In the genomic region with DNA sequence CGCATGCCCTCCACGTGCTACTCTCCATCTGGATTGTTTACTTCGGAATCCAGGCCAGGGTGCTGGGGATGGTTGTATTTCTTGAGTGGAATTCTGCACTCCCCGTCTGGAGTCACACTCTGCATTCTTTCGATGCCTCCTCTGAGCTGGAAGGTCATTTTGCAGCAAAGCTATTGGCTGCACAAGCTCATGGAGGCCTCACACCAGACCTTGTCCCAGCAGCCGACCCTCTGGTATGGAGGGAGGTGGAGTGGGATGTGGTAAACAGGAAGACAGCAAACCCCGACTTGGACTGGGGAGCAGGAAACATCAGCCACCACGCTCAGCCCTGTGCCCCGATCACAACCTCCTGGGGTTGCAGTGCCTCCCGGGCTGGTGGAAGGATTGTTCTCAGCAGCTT, we compare ENCODE assay signal across 17 cellular contexts.
"Had no signal": no experiment of that assay in that cellular context is flagged by ENCODE, and none has a peak within 500 bp of the region (broad histone marks: within the 10 kb centered on the region; RNA-seq: fewer than 3 reads in every experiment).

No MANE protein-coding gene starts in this region.

- H3K4me3 ChIP-seq: adrenal gland, lung, tibial artery had no signal

- H3K9ac ChIP-seq: parathyroid adenoma had no signal

- H3K27ac ChIP-seq: adrenal gland, foreskin keratinocyte, neutrophil, parathyroid adenoma, tibial artery had no signal

- H3K36me3 ChIP-seq: adrenal gland, neutrophil, tibial artery had no signal

- H3K27me3 ChIP-seq: adrenal gland, neutrophil, tibial artery had no signal

- H3K79me2 ChIP-seq: parathyroid adenoma had no signal

- ATAC-seq: foreskin keratinocyte; naive thymus-derived CD4-positive, alpha-beta T cell; SK-N-SH treated with all-trans-retinoic acid at 6 μM for 48 hours; stimulated activated effector memory CD8-positive, alpha-beta T cell treated with anti-CD3 and anti-CD28 coated beads, Interleukin-12 subunit alpha, Interleukin-12 subunit beta, amount 100 ng/mL, for 72 hours had no signal

- H3K9me3 ChIP-seq: adrenal gland, neutrophil, tibial artery had no signal

- DNase-seq: activated CD4-positive, alpha-beta T cell treated with anti-CD3 and anti-CD28 coated beads for 1 hour; activated CD4-positive, alpha-beta T cell treated with anti-CD3 and anti-CD28 coated beads, Interleukin-2, amount 50 U/mL, for 48 hours; activated effector memory CD4-positive, alpha-beta T cell treated with Interleukin-2 at 50 U/mL for 16 hours; activated naive CD4-positive, alpha-beta T cell treated with anti-CD3 and anti-CD28 coated beads, Interleukin-2, amount 50 U/mL, for 16 hours; activated T-cell treated with anti-CD3 and anti-CD28 coated beads, Interleukin-2, amount 50 U/mL, for 1 hour; foreskin keratinocyte; head of caudate nucleus; immature natural killer cell; T-helper 1 cell; tibial artery had no signal

- H3K4me1 ChIP-seq: adrenal gland, foreskin keratinocyte, parathyroid adenoma, tibial artery had no signal

- H2AFZ ChIP-seq: parathyroid adenoma had no signal
